ENCODE assay signal across 1 cellular context in the genomic region with DNA sequence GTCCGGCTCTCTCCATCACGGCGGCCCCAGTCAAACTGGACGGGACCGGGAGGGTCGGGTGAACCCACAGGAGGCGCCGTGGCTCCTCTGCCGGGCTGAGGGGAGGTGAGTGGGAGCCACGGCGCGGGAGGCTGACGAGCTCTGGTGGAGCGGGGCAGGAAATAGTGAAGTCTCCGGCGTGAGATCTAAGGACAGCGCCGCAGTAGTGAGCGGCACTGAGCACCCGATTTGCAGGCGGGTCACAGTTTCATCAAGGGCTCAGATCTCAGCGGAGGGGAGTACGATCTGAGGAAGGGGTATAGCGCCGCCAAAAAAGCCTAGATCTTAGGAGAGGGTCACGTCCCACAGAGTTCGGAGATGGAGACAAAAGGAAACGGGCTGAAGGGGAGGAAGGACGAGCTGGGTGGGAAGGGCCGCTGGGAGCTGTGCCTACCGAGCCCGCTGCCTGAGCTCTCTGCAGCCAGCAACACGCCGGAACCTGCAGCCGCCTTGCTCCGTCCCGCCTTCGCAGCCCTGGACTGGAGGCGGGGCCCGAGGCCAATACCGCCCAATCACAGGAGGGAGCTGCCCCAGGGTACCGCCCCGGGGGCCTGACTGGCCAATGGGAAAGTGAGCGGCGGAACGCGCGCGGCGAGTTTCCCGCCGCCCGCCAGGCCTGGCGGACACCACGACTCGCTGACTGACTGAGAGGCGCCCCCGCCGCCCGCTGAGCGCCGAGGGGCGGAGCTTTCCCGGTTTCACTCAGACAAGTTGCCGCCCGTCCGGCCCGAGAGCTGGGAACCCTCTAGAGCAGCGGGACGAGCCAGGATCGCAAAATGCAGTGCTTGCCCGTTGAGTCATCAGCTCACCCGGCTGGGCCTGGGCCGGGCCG.
TF ChIP-seq lines count a peak whose summit lies in the region.

No MANE protein-coding gene starts in this region.

TF ChIP-seq in GM12878, 131 proteins besides CTCF, POLR2A, EP300 and RAD21 (continued from another document and continues in another):
- TF ChIP-seq, protein P1, sequence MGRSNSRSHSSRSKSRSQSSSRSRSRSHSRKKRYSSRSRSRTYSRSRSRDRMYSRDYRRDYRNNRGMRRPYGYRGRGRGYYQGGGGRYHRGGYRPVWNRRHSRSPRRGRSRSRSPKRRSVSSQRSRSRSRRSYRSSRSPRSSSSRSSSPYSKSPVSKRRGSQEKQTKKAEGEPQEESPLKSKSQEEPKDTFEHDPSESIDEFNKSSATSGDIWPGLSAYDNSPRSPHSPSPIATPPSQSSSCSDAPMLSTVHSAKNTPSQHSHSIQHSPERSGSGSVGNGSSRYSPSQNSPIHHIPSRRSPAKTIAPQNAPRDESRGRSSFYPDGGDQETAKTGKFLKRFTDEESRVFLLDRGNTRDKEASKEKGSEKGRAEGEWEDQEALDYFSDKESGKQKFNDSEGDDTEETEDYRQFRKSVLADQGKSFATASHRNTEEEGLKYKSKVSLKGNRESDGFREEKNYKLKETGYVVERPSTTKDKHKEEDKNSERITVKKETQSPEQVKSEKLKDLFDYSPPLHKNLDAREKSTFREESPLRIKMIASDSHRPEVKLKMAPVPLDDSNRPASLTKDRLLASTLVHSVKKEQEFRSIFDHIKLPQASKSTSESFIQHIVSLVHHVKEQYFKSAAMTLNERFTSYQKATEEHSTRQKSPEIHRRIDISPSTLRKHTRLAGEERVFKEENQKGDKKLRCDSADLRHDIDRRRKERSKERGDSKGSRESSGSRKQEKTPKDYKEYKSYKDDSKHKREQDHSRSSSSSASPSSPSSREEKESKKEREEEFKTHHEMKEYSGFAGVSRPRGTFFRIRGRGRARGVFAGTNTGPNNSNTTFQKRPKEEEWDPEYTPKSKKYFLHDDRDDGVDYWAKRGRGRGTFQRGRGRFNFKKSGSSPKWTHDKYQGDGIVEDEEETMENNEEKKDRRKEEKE (IDR thresholded peaks at IDR 0.05) = no peak
- peak; percentile 62 for TF ChIP-seq BACH1 (IDR thresholded peaks at IDR 0.05; ENCODE audit: borderline replicate concordance)
- no peak for TF ChIP-seq MTA3 (IDR thresholded peaks at IDR 0.05; ENCODE audit: borderline replicate concordance, low read length)
- TF ChIP-seq SREBF1 (IDR thresholded peaks at IDR 0.05; ENCODE audit: low read length) = no peak
- TF ChIP-seq IKZF1 (conservative IDR thresholded peaks at IDR 0.05) = no peak; the same call in none of the 2 replicates
- TF ChIP-seq RAD51 (IDR thresholded peaks at IDR 0.05) = no peak
- no peak for TF ChIP-seq ZSCAN29 (IDR thresholded peaks at IDR 0.05)
- peak; percentile 93 for TF ChIP-seq CHD2 (IDR thresholded peaks at IDR 0.05; ENCODE audit: borderline replicate concordance, low read depth, low read length)
- TF ChIP-seq NR2C1 (IDR thresholded peaks at IDR 0.05) = no peak
- TF ChIP-seq HDAC6 (IDR thresholded peaks at IDR 0.05; ENCODE audit: unreplicated experiment) = no peak
- TF ChIP-seq BCL11A (IDR thresholded peaks at IDR 0.05; ENCODE audit: low read depth, low read length) = no peak
- TF ChIP-seq, protein P2, sequence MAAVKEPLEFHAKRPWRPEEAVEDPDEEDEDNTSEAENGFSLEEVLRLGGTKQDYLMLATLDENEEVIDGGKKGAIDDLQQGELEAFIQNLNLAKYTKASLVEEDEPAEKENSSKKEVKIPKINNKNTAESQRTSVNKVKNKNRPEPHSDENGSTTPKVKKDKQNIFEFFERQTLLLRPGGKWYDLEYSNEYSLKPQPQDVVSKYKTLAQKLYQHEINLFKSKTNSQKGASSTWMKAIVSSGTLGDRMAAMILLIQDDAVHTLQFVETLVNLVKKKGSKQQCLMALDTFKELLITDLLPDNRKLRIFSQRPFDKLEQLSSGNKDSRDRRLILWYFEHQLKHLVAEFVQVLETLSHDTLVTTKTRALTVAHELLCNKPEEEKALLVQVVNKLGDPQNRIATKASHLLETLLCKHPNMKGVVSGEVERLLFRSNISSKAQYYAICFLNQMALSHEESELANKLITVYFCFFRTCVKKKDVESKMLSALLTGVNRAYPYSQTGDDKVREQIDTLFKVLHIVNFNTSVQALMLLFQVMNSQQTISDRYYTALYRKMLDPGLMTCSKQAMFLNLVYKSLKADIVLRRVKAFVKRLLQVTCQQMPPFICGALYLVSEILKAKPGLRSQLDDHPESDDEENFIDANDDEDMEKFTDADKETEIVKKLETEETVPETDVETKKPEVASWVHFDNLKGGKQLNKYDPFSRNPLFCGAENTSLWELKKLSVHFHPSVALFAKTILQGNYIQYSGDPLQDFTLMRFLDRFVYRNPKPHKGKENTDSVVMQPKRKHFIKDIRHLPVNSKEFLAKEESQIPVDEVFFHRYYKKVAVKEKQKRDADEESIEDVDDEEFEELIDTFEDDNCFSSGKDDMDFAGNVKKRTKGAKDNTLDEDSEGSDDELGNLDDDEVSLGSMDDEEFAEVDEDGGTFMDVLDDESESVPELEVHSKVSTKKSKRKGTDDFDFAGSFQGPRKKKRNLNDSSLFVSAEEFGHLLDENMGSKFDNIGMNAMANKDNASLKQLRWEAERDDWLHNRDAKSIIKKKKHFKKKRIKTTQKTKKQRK (IDR thresholded peaks at IDR 0.05; ENCODE audit: low read depth, low read length) = peak; percentile 82
- TF ChIP-seq EGR1 (IDR thresholded peaks at IDR 0.05; ENCODE audit: borderline replicate concordance in 1 of 2, low read depth in 2 of 2, low read length in 2 of 2) = peak in 1 of 2 experiments; percentile 79; a peak in 2 of 3 replicates
- TF ChIP-seq, protein P3, sequence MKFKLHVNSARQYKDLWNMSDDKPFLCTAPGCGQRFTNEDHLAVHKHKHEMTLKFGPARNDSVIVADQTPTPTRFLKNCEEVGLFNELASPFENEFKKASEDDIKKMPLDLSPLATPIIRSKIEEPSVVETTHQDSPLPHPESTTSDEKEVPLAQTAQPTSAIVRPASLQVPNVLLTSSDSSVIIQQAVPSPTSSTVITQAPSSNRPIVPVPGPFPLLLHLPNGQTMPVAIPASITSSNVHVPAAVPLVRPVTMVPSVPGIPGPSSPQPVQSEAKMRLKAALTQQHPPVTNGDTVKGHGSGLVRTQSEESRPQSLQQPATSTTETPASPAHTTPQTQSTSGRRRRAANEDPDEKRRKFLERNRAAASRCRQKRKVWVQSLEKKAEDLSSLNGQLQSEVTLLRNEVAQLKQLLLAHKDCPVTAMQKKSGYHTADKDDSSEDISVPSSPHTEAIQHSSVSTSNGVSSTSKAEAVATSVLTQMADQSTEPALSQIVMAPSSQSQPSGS (IDR thresholded peaks at IDR 0.05; ENCODE audit: low read length) = no peak
- no peak for TF ChIP-seq ZNF384 (IDR thresholded peaks at IDR 0.05; ENCODE audit: borderline replicate concordance, low read depth, low read length)
- TF ChIP-seq CBX5 (IDR thresholded peaks at IDR 0.05; ENCODE audit: low read depth) = no peak
- no peak for TF ChIP-seq JUNB (IDR thresholded peaks at IDR 0.05)
- TF ChIP-seq YY1 (IDR thresholded peaks at IDR 0.05; ENCODE audit: low read depth, low read length) = peak; percentile 50; the same call in 1 of the 2 replicates
- TF ChIP-seq NFIC (IDR thresholded peaks at IDR 0.05; ENCODE audit: low read depth, low read length) = no peak
- TF ChIP-seq RUNX3 (IDR thresholded peaks at IDR 0.05; ENCODE audit: low read length) = no peak; the same call in 1 of the 2 replicates
- TF ChIP-seq FOS (IDR thresholded peaks at IDR 0.05; ENCODE audit: borderline replicate concordance, extremely low read depth, insufficient read length) = peak; percentile 60
- no peak for TF ChIP-seq MYB (IDR thresholded peaks at IDR 0.05; ENCODE audit: borderline replicate concordance, low read depth, low read length)
- no peak for TF ChIP-seq ESRRA (IDR thresholded peaks at IDR 0.05; ENCODE audit: low read length)
- TF ChIP-seq KAT2A (conservative IDR thresholded peaks at IDR 0.05; ENCODE audit: control insufficient read depth, low read depth, low read length) = no peak
- TF ChIP-seq FOXK2 (IDR thresholded peaks at IDR 0.05) = no peak
- peak; percentile 24; the same call in 1 of the 2 replicates for TF ChIP-seq NBN (IDR thresholded peaks at IDR 0.05)
- TF ChIP-seq POLR2AphosphoS5 (IDR thresholded peaks at IDR 0.05; ENCODE audit: low read length) = peak; percentile 95
- TF ChIP-seq, protein P4, sequence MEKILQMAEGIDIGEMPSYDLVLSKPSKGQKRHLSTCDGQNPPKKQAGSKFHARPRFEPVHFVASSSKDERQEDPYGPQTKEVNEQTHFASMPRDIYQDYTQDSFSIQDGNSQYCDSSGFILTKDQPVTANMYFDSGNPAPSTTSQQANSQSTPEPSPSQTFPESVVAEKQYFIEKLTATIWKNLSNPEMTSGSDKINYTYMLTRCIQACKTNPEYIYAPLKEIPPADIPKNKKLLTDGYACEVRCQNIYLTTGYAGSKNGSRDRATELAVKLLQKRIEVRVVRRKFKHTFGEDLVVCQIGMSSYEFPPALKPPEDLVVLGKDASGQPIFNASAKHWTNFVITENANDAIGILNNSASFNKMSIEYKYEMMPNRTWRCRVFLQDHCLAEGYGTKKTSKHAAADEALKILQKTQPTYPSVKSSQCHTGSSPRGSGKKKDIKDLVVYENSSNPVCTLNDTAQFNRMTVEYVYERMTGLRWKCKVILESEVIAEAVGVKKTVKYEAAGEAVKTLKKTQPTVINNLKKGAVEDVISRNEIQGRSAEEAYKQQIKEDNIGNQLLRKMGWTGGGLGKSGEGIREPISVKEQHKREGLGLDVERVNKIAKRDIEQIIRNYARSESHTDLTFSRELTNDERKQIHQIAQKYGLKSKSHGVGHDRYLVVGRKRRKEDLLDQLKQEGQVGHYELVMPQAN (conservative IDR thresholded peaks at IDR 0.05) = peak; percentile 39
- TF ChIP-seq ETV6 (conservative IDR thresholded peaks at IDR 0.05 in 1 of 2, IDR thresholded peaks at IDR 0.05 in 1 of 2; ENCODE audit: borderline replicate concordance in 1 of 2, low read depth in 1 of 2) = no peak
- TF ChIP-seq TBL1XR1 (IDR thresholded peaks at IDR 0.05; ENCODE audit: low read depth, low read length) = 0 out of 2 replicates have a peak, but pooled peaks have one; percentile 25
- no peak for TF ChIP-seq STAT3 (IDR thresholded peaks at IDR 0.05; ENCODE audit: low read depth, low read length)
- TF ChIP-seq RFX5 (IDR thresholded peaks at IDR 0.05; ENCODE audit: low read depth, low read length) = peak; percentile 74
- TF ChIP-seq BHLHE40 (IDR thresholded peaks at IDR 0.05; ENCODE audit: borderline replicate concordance in 1 of 2, low read depth in 2 of 2, low read length in 1 of 2) = peak; percentile 16 to 46; a peak in 1 of 4 replicates
- 0 out of 2 replicates have a peak, but pooled peaks have one; percentile 42 for TF ChIP-seq SMARCA5 (IDR thresholded peaks at IDR 0.05)
- peak; percentile 85 for TF ChIP-seq TAF1 (IDR thresholded peaks at IDR 0.05; ENCODE audit: borderline replicate concordance, low read depth, low read length)
- no peak for TF ChIP-seq PAX8 (IDR thresholded peaks at IDR 0.05)
- no peak for TF ChIP-seq TCF7 (IDR thresholded peaks at IDR 0.05; ENCODE audit: borderline replicate concordance)
- no peak for TF ChIP-seq BRCA1 (IDR thresholded peaks at IDR 0.05; ENCODE audit: low read depth, low read length)
- TF ChIP-seq SUPT20H (IDR thresholded peaks at IDR 0.05; ENCODE audit: borderline replicate concordance, control insufficient read depth, low read depth, low read length) = no peak
- no peak for TF ChIP-seq CEBPB (IDR thresholded peaks at IDR 0.05; ENCODE audit: borderline replicate concordance in 1 of 2, low read depth in 2 of 2, low read length in 2 of 2)
- TF ChIP-seq MEF2A (IDR thresholded peaks at IDR 0.05; ENCODE audit: insufficient read depth, low read depth, low read length) = no peak
- TF ChIP-seq, protein P5, sequence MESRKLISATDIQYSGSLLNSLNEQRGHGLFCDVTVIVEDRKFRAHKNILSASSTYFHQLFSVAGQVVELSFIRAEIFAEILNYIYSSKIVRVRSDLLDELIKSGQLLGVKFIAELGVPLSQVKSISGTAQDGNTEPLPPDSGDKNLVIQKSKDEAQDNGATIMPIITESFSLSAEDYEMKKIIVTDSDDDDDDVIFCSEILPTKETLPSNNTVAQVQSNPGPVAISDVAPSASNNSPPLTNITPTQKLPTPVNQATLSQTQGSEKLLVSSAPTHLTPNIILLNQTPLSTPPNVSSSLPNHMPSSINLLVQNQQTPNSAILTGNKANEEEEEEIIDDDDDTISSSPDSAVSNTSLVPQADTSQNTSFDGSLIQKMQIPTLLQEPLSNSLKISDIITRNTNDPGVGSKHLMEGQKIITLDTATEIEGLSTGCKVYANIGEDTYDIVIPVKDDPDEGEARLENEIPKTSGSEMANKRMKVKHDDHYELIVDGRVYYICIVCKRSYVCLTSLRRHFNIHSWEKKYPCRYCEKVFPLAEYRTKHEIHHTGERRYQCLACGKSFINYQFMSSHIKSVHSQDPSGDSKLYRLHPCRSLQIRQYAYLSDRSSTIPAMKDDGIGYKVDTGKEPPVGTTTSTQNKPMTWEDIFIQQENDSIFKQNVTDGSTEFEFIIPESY (IDR thresholded peaks at IDR 0.05) = no peak
- TF ChIP-seq HDAC2 (IDR thresholded peaks at IDR 0.05) = no peak
- peak; percentile 90 for TF ChIP-seq SMAD5 (IDR thresholded peaks at IDR 0.05; ENCODE audit: low read depth)
- TF ChIP-seq STAT1 (conservative IDR thresholded peaks at IDR 0.05) = no peak
- TF ChIP-seq ATF7 (IDR thresholded peaks at IDR 0.05; ENCODE audit: low read depth) = no peak
- 0 out of 2 replicates have a peak, but pooled peaks have one; percentile 60 for TF ChIP-seq DPF2 (IDR thresholded peaks at IDR 0.05)
- peak; percentile 66 for TF ChIP-seq MXI1 (IDR thresholded peaks at IDR 0.05; ENCODE audit: low read depth, low read length)
- no peak for TF ChIP-seq CHD4 (IDR thresholded peaks at IDR 0.05)
- no peak for TF ChIP-seq NFXL1 (IDR thresholded peaks at IDR 0.05; ENCODE audit: borderline replicate concordance)
- TF ChIP-seq, protein P6, sequence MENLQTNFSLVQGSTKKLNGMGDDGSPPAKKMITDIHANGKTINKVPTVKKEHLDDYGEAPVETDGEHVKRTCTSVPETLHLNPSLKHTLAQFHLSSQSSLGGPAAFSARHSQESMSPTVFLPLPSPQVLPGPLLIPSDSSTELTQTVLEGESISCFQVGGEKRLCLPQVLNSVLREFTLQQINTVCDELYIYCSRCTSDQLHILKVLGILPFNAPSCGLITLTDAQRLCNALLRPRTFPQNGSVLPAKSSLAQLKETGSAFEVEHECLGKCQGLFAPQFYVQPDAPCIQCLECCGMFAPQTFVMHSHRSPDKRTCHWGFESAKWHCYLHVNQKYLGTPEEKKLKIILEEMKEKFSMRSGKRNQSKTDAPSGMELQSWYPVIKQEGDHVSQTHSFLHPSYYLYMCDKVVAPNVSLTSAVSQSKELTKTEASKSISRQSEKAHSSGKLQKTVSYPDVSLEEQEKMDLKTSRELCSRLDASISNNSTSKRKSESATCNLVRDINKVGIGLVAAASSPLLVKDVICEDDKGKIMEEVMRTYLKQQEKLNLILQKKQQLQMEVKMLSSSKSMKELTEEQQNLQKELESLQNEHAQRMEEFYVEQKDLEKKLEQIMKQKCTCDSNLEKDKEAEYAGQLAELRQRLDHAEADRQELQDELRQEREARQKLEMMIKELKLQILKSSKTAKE (IDR thresholded peaks at IDR 0.05; ENCODE audit: low read depth, poor library complexity, severe bottlenecking) = no peak
- TF ChIP-seq EED (IDR thresholded peaks at IDR 0.05; ENCODE audit: low read depth) = 0 out of 2 replicates have a peak, but pooled peaks have one; percentile 31
- no peak for TF ChIP-seq ZNF207 (IDR thresholded peaks at IDR 0.05; ENCODE audit: borderline replicate concordance)
- TF ChIP-seq HCFC1 (IDR thresholded peaks at IDR 0.05; ENCODE audit: low read length) = no peak; the same call in 1 of the 2 replicates
- no peak for TF ChIP-seq CBX3 (IDR thresholded peaks at IDR 0.05; ENCODE audit: borderline replicate concordance, low read depth)
- TF ChIP-seq NRF1 (conservative IDR thresholded peaks at IDR 0.05; ENCODE audit: low read depth, low read length) = no peak
